ENCODE assay signal across 9 cellular contexts in genomic region chr2:68762665-68763064, GRCh38. TPM values are rescaled to one million over a fixed set of nuclear protein-coding genes. Genes with fewer than 3 reads are reported as not detected.
DNase-seq lines count a peak whose midpoint lies in the region; ATAC-seq, FAIRE-seq and TF ChIP-seq lines count a peak whose summit lies in the region.
"Had no signal": no experiment of that assay in that cellular context is flagged by ENCODE, and none has a peak within 500 bp of the region (broad histone marks: within the 10 kb centered on the region; RNA-seq: fewer than 3 reads in every experiment).

No MANE protein-coding gene starts in this region.

- H3K4me1 Mint-ChIP-seq in effector memory CD8-positive, alpha-beta T cell (ENCODE audit: low read depth in 2 of 2), result peaks cover 67 to 82% of the 10 kb centered on the region in 2 donors

- no peaks in the 10 kb centered on the region for H3K36me3 ChIP-seq in MM.1S (replicated peaks; ENCODE audit: insufficient read depth, low read length)
- no peaks in the 10 kb centered on the region for H3K36me3 ChIP-seq in kidney (ENCODE audit: control insufficient read depth in 1 of 2, insufficient read depth in 2 of 2, low read length in 2 of 2)

- H3K4me3 ChIP-seq in MM.1S (ENCODE audit: low read length) (no peak overlapping the region; the same call in 1 of the 2 replicates), kidney (ENCODE audit: low read length in 2 of 2) (no peak overlapping the region)

- no peaks in the 10 kb centered on the region for H3K9me3 ChIP-seq in MM.1S (replicated peaks; ENCODE audit: insufficient read depth, low read length)
- H3K9me3 ChIP-seq in kidney (ENCODE audit: control insufficient read depth in 1 of 2, low read length in 2 of 2), result no peaks in the 10 kb centered on the region

- peaks cover 27% of the 10 kb centered on the region for H3K36me3 Mint-ChIP-seq in effector memory CD8-positive, alpha-beta T cell (ENCODE audit: insufficient read depth)

- peak overlapping the region; percentile 34 for H3K4me2 ChIP-seq in MM.1S (ENCODE audit: low read depth, low read length)

- H3K9ac ChIP-seq in MM.1S (ENCODE audit: low read length) (no peak overlapping the region), kidney (ENCODE audit: low read length in 2 of 2) (no peak overlapping the region)

- H3K4me1 ChIP-seq in MM.1S (ENCODE audit: low read length), result peaks cover 59% of the 10 kb centered on the region
- H3K4me1 ChIP-seq in kidney (ENCODE audit: control insufficient read depth in 1 of 2, insufficient read depth in 1 of 2, low read depth in 1 of 2, low read length in 2 of 2), result peaks cover 0 to 14% of the 10 kb centered on the region in 2 donors

- H3K27ac ChIP-seq in MM.1S (ENCODE audit: low read length) (peak overlapping the region; percentile 54; the same call in 1 of the 2 replicates), kidney (ENCODE audit: low read depth in 2 of 2, low read length in 2 of 2) (no peak overlapping the region)

- peak overlapping the region; percentile 68 to 96 for H3K27ac Mint-ChIP-seq in effector memory CD8-positive, alpha-beta T cell

- no peak for FAIRE-seq in kidney (lab: Jason Lieb, UNC)
- FAIRE-seq: G401.6 had no signal

- H3K79me2 ChIP-seq in MM.1S (ENCODE audit: low read length), result peaks cover 3% of the 10 kb centered on the region; the same call in 1 of the 2 replicates

- H3K9me3 Mint-ChIP-seq in effector memory CD8-positive, alpha-beta T cell, result no peaks in the 10 kb centered on the region

- H3K27me3 Mint-ChIP-seq in effector memory CD8-positive, alpha-beta T cell, result no peaks in the 10 kb centered on the region

- no peaks in the 10 kb centered on the region for H4K20me1 ChIP-seq in MM.1S (ENCODE audit: insufficient read depth, low read length)

- TF ChIP-seq CTCF in MM.1S (IDR thresholded peaks at IDR 0.05; ENCODE audit: low read length), result no peak
- TF ChIP-seq CTCF in kidney (IDR thresholded peaks at IDR 0.05; ENCODE audit: borderline replicate concordance, extremely low read depth, insufficient read depth), result no peak

- peaks cover 42% of the 10 kb centered on the region for H3F3A ChIP-seq in MM.1S (ENCODE audit: insufficient read depth, low read length)

- DNase-seq in A172 (ENCODE audit: low spot score), result peak; percentile 42
- DNase-seq in MM.1S, result peak; percentile 84
- DNase-seq in effector memory CD8-positive, alpha-beta T cell, result peak in 2 of 3 experiments; percentile 21 to 22
- DNase-seq in NCI-H128 (lab: John Stamatoyannopoulos, UW; ENCODE audit: unreplicated experiment), result no peak
- no peak for DNase-seq in HK-2 (ENCODE audit: unreplicated experiment)
- no peak for DNase-seq in kidney
- DNase-seq in NK-92 treated with Interleukin-12 subunit alpha and Interleukin-12 subunit beta, amount 100 ng/mL, for 24 hours (lab: John Stamatoyannopoulos, UW), result no peak

- H3K9me2 ChIP-seq in MM.1S (replicated peaks; ENCODE audit: insufficient read depth, low read length), result no peaks in the 10 kb centered on the region

- H3K27me3 ChIP-seq in MM.1S (replicated peaks; ENCODE audit: insufficient read depth, low read length), result no peaks in the 10 kb centered on the region

- H3K4me3 Mint-ChIP-seq in effector memory CD8-positive, alpha-beta T cell, result peak overlapping the region; percentile 63 to 97

- peak overlapping the region; percentile 14; the same call in 1 of the 2 replicates for H2AFZ ChIP-seq in MM.1S (ENCODE audit: low read length)

- peak; percentile 71 for ATAC-seq in GM18870 (IDR thresholded peaks at IDR 0.05; ENCODE audit: unreplicated experiment)
- peak; percentile 43 for ATAC-seq in effector memory CD8-positive, alpha-beta T cell (replicated peaks)

- intact Hi-C loops in kidney (cut with DNase I), result no loop called here

RNA-seq across cellular contexts. Expression of gene ARHGAP25, which starts 28.1 kb away (rescaled TPM):
- not detected in 2 replicates for total RNA-seq in A172 (2014; rRNA removed; shearing (Covaris generic))
- 20.4 TPM for total RNA-seq in kidney
- polyA plus RNA-seq in kidney (ENCODE audit: insufficient read depth, low read depth, low replicate concordance), result 6.3 TPM

Comparison
In these comparisons a context has a peak if more than half of its experiments do, and no peak if none do; other contexts are left out.
1. DNase-seq: peak in A172 (single experiment), MM.1S (single experiment) and effector memory CD8-positive, alpha-beta T cell (2 of 3); none in NCI-H128 (single experiment), HK-2 (single experiment), kidney (single experiment) and NK-92 treated with Interleukin-12 subunit alpha and Interleukin-12 subunit beta, amount 100 ng/mL, for 24 hours (single experiment).
2. RNA of gene ARHGAP25, which starts 28.1 kb away (total RNA-seq): 20.4 TPM in kidney (single experiment); not detected in A172; every median in the first group is over 10 times any median in the second.